In genomic region chr11:107545101-107545514, GRCh38 we compare ENCODE assay signal across 12 cellular contexts. TPM values are rescaled to one million over a fixed set of nuclear protein-coding genes. Genes with fewer than 3 reads are reported as not detected.
A peak's percentile ranks its signal among the peaks of the same experiment; 100 is the strongest.
DNase-seq lines count a peak whose midpoint lies in the region; ATAC-seq and TF ChIP-seq lines count a peak whose summit lies in the region.
"Had no signal": no experiment of that assay in that cellular context is flagged by ENCODE, and none has a peak within 500 bp of the region (broad histone marks: within the 10 kb centered on the region; RNA-seq: fewer than 3 reads in every experiment).

No MANE protein-coding gene starts in this region.

- POLR2A ChIA-PET in PC-9 (lab: Charles Lee; ENCODE audit: unreplicated experiment): no interaction called here

- no peaks in the 10 kb centered on the region for H3K27me3 ChIP-seq in PC-9 (ENCODE audit: insufficient read depth, low read depth)
- H3K27me3 ChIP-seq in esophagus squamous epithelium: no peaks in the 10 kb centered on the region
- H3K27me3 ChIP-seq: heart left ventricle had no signal

- TF ChIP-seq CTCF in PC-9 (conservative IDR thresholded peaks at IDR 0.05) (no peak), esophagus squamous epithelium (IDR thresholded peaks at IDR 0.05) (no peak), retinal pigment epithelial cell (conservative IDR thresholded peaks at IDR 0.05; ENCODE audit: low read depth, low read length) (no peak)

- no peaks in the 10 kb centered on the region for H3K9me2 ChIP-seq in PC-9 (ENCODE audit: insufficient read depth)

- no peak overlapping the region for H2AFZ ChIP-seq in PC-9

- no peaks in the 10 kb centered on the region for H4K20me1 ChIP-seq in PC-9 (ENCODE audit: insufficient read depth)

- BruUV-seq in PC-9 (replicated peaks; lab: Mats Ljungman, UMichigan): no TSS peak

- H3K4me1 ChIP-seq in PC-9 (replicated peaks; ENCODE audit: insufficient read depth) (peaks cover 10% of the 10 kb centered on the region), esophagus squamous epithelium (peaks cover 0 to 21% (median 3%) of the 10 kb centered on the region in 3 donors)
- H3K4me1 ChIP-seq: heart left ventricle had no signal

- intact Hi-C loops in PC-9 (cut with micrococcal nuclease; ENCODE audit: unreplicated experiment): loop anchor here (5.0 kb wide), 1 partner anchor 227 kb away; no protein-coding TSS in a partner anchor
- intact Hi-C loops in esophagus squamous epithelium (cut with DNase I): no loop called here

- 34 to 56% methylated on average over 1 of the region's 1 CpG for WGBS in esophagus squamous epithelium, 2 donors

- TF ChIP-seq POLR2A in esophagus squamous epithelium (IDR thresholded peaks at IDR 0.05): no peak

- H3K9me3 ChIP-seq in PC-9 (ENCODE audit: insufficient read depth, low read depth) (no peaks in the 10 kb centered on the region), esophagus squamous epithelium (no peaks in the 10 kb centered on the region)
- H3K9me3 ChIP-seq: heart left ventricle had no signal

- no peak overlapping the region for H3K4me2 ChIP-seq in PC-9

- no peaks in the 10 kb centered on the region for H3K36me3 ChIP-seq in PC-9 (ENCODE audit: low read depth)
- peaks cover 0 to 25% (median 5%) of the 10 kb centered on the region in 3 donors for H3K36me3 ChIP-seq in esophagus squamous epithelium

- H3K4me3 ChIP-seq in PC-9 (no peak overlapping the region), esophagus squamous epithelium (no peak overlapping the region), retinal pigment epithelial cell (ENCODE audit: low read length) (no peak overlapping the region)
- H3K4me3 ChIP-seq: heart left ventricle had no signal

- H3K27ac ChIP-seq in PC-9 (peak overlapping the region; percentile 20), esophagus squamous epithelium (peak overlapping the region in 3 of 4 donors; percentile 3 to 31 (median 27))
- H3K27ac ChIP-seq: heart left ventricle had no signal

- 0 out of 2 replicates have a peak, but pooled peaks cover 3% of the 10 kb centered on the region for H3F3A ChIP-seq in PC-9 (ENCODE audit: insufficient read depth, low read depth)

- H3K79me2 ChIP-seq in PC-9 (ENCODE audit: low read depth): no peaks in the 10 kb centered on the region

- CTCF ChIA-PET in PC-9 (lab: Charles Lee): no interaction called here

- DNase-seq in HCEC 1CT: peak; percentile 61
- peak in 1 of 2 experiments; percentile 71 for DNase-seq in PC-9
- DNase-seq in esophagus squamous epithelium (lab: John Stamatoyannopoulos, UW): no peak
- peak; percentile 25 for DNase-seq in retinal pigment epithelial cell (ENCODE audit: low read depth)
- no peak for DNase-seq in stimulated activated CD4-positive, alpha-beta T cell treated with anti-CD3 and anti-CD28 coated beads, Interleukin-2, amount 100 ng/mL, for 24 hours
- DNase-seq: heart left ventricle; NCI-H82; stimulated activated CD4-positive, alpha-beta T cell treated with anti-CD3 and anti-CD28 coated beads, Interleukin-12 subunit alpha, Interleukin-12 subunit beta, amount 100 ng/mL, for 4 hours; stimulated activated naive CD4-positive, alpha-beta T cell had no signal

- ATAC-seq in HG03175 (IDR thresholded peaks at IDR 0.05; ENCODE audit: unreplicated experiment): no peak
- ATAC-seq in HG03097 (IDR thresholded peaks at IDR 0.05; ENCODE audit: low FRiP score, unreplicated experiment): no peak
- ATAC-seq: heart left ventricle had no signal

RNA-seq across cellular contexts. Expression of gene ALKBH8, which starts 20.4 kb away (rescaled TPM):
- 4.2 and 4.4 TPM in 2 replicates for total RNA-seq in PC-9 (2021)
- total RNA-seq in esophagus squamous epithelium: 1 to 10 TPM; 2.3 to 9.3 (median 6.9) TPM

RNA-seq across cellular contexts. Expression of gene ELMOD1, which starts 45.8 kb away (rescaled TPM):
- not detected in 2 replicates for total RNA-seq in PC-9 (2021)
- not detected for total RNA-seq in esophagus squamous epithelium
- total RNA-seq: T-helper 1 cell treated with Interleukin-12 subunit alpha and Interleukin-12 subunit beta and Interleukin-4 antibody, amounts not matched to agents 30 ng/mL and 1 ng/mL, for 36 hours had no signal

Comparison
In these comparisons a context has a peak if more than half of its experiments do, and no peak if none do; other contexts are left out.
1. DNase-seq: peak in HCEC 1CT (single experiment) and retinal pigment epithelial cell (single experiment); none in esophagus squamous epithelium (single experiment) and stimulated activated CD4-positive, alpha-beta T cell treated with anti-CD3 and anti-CD28 coated beads, Interleukin-2, amount 100 ng/mL, for 24 hours (0 of 2).